In the genomic region with DNA sequence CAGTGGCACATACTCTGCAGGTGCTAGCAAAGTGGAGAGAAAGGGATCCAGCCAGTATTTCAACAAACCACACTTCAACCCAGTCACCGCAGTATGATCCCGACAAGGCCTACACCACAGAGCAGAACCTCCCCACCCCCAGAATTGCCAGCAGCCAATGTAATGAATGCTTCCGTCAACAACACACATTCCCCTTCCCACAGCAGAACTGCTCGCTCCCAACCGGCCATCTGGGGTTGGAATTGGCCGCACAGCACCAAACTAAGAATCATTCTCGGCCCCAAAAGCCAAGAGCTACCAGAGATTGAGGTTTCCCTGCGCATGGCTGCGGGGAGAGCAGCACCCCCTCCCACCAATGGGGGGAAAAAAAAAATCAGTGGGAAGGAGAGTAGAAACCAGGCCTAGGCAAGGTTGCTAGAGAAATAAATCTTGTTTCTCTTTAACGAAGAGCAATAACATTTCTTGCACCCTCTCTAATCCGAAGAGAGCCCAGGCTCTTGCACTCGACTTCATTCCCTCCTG, we compare ENCODE assay signal across 1 cellular context.
TF ChIP-seq lines count a peak whose summit lies in the region.

No MANE protein-coding gene starts in this region.

TF ChIP-seq in K562, 482 proteins besides CTCF, POLR2A, EP300 and RAD21 (continued from another document and continues in another):
- TF ChIP-seq ZBTB11 (CRISPR knock-in tag; IDR thresholded peaks at IDR 0.05) (no peak), FOXK2 (conservative IDR thresholded peaks at IDR 0.05 in 1 of 2, IDR thresholded peaks at IDR 0.05 in 1 of 2; ENCODE audit: low read depth in 2 of 2) (peak; percentile 96 to 98), ZMIZ1 (IDR thresholded peaks at IDR 0.05; ENCODE audit: low read depth in 2 of 2, low read length in 2 of 2) (no peak), MYNN (IDR thresholded peaks at IDR 0.05) (no peak), MYNN (CRISPR knock-in tag; IDR thresholded peaks at IDR 0.05) (no peak), ZKSCAN8 (CRISPR knock-in tag; IDR thresholded peaks at IDR 0.05) (no peak), ETV1 (tag; conservative IDR thresholded peaks at IDR 0.05; ENCODE audit: low read depth) (no peak), RBBP5 (IDR thresholded peaks at IDR 0.05; ENCODE audit: borderline replicate concordance, insufficient read depth, low read length, poor library complexity, severe bottlenecking) (peak; percentile 11), KAT7 (CRISPR knock-in tag; IDR thresholded peaks at IDR 0.05; ENCODE audit: borderline replicate concordance) (no peak), ELF1 (tag; IDR thresholded peaks at IDR 0.05) (0 out of 2 replicates have a peak, but pooled peaks have one; percentile 15), TCF3 (CRISPR knock-in tag; IDR thresholded peaks at IDR 0.05) (no peak; the same call in 1 of the 2 replicates), MTA1 (IDR thresholded peaks at IDR 0.05; ENCODE audit: borderline replicate concordance) (0 out of 2 replicates have a peak, but pooled peaks have one; percentile 37), POLR2AphosphoS5 (IDR thresholded peaks at IDR 0.05; ENCODE audit: control insufficient read depth, insufficient read depth, low read depth, low read length) (peak; percentile 54; the same call in 1 of the 2 replicates), PTBP1 (IDR thresholded peaks at IDR 0.05; ENCODE audit: low read depth, low read length) (no peak), KLF16 (IDR thresholded peaks at IDR 0.05) (no peak), JUNB (CRISPR knock-in tag; conservative IDR thresholded peaks at IDR 0.05) (no peak), BACH1 (tag; IDR thresholded peaks at IDR 0.05) (no peak), THRAP3 (IDR thresholded peaks at IDR 0.05; ENCODE audit: borderline replicate concordance) (no peak; the same call in 1 of the 2 replicates), CBX5 (IDR thresholded peaks at IDR 0.05; ENCODE audit: borderline replicate concordance, low read depth) (no peak), KLF13 (tag; IDR thresholded peaks at IDR 0.05; ENCODE audit: borderline replicate concordance, low read depth) (no peak), MBD2 (IDR thresholded peaks at IDR 0.05; ENCODE audit: borderline replicate concordance, low read depth) (no peak), ZNF76 (CRISPR knock-in tag; IDR thresholded peaks at IDR 0.05; ENCODE audit: borderline replicate concordance) (no peak), POLR2AphosphoS2 (IDR thresholded peaks at IDR 0.05; ENCODE audit: low read length) (no peak), CUX1 (CRISPR knock-in tag; IDR thresholded peaks at IDR 0.05) (no peak), BCL6 (CRISPR knock-in tag; IDR thresholded peaks at IDR 0.05) (no peak), BHLHE40 (IDR thresholded peaks at IDR 0.05; ENCODE audit: low read length) (no peak), HNRNPH1 (optimal IDR thresholded peaks at IDR 0.05; ENCODE audit: low read depth, low read length) (no peak), SAFB (IDR thresholded peaks at IDR 0.05; ENCODE audit: borderline replicate concordance, low read depth, low read length) (no peak), FOXA3 (CRISPR knock-in tag; conservative IDR thresholded peaks at IDR 0.05 in 1 of 2, IDR thresholded peaks at IDR 0.05 in 1 of 2) (0 out of 4 replicates have a peak, but pooled peaks of 1 of the 2 experiments have one; percentile 8), PHF21A (IDR thresholded peaks at IDR 0.05; ENCODE audit: borderline replicate concordance, low read depth) (no peak), LCOR (CRISPR knock-in tag; IDR thresholded peaks at IDR 0.05) (peak; percentile 38), C11orf30 (IDR thresholded peaks at IDR 0.05; ENCODE audit: low read depth) (no peak), TEAD2 (tag; IDR thresholded peaks at IDR 0.05) (no peak), DPF2 (IDR thresholded peaks at IDR 0.05) (peak; percentile 54; the same call in 1 of the 2 replicates), L3MBTL2 (IDR thresholded peaks at IDR 0.05) (no peak), ZNF212 (CRISPR knock-in tag; IDR thresholded peaks at IDR 0.05) (no peak), CREBBP (IDR thresholded peaks at IDR 0.05; ENCODE audit: low read depth, low read length) (no peak), SIN3A (IDR thresholded peaks at IDR 0.05; ENCODE audit: borderline replicate concordance in 2 of 2, control insufficient read depth in 1 of 2, low read depth in 2 of 2, low read length in 2 of 2) (peak in 1 of 2 experiments; percentile 68; a peak in 2 of 4 replicates), SLC30A9 (CRISPR knock-in tag; IDR thresholded peaks at IDR 0.05) (no peak; the same call in 1 of the 2 replicates), NONO (IDR thresholded peaks at IDR 0.05; ENCODE audit: low read depth in 2 of 2, low read length in 1 of 2) (no peak)
- TF ChIP-seq, protein P1, sequence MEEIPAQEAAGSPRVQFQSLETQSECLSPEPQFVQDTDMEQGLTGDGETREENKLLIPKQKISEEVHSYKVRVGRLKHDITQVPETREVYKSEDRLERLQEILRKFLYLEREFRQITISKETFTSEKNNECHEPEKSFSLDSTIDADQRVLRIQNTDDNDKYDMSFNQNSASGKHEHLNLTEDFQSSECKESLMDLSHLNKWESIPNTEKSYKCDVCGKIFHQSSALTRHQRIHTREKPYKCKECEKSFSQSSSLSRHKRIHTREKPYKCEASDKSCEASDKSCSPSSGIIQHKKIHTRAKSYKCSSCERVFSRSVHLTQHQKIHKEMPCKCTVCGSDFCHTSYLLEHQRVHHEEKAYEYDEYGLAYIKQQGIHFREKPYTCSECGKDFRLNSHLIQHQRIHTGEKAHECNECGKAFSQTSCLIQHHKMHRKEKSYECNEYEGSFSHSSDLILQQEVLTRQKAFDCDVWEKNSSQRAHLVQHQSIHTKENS (CRISPR knock-in tag; IDR thresholded peaks at IDR 0.05): no peak
- TF ChIP-seq, protein P2, sequence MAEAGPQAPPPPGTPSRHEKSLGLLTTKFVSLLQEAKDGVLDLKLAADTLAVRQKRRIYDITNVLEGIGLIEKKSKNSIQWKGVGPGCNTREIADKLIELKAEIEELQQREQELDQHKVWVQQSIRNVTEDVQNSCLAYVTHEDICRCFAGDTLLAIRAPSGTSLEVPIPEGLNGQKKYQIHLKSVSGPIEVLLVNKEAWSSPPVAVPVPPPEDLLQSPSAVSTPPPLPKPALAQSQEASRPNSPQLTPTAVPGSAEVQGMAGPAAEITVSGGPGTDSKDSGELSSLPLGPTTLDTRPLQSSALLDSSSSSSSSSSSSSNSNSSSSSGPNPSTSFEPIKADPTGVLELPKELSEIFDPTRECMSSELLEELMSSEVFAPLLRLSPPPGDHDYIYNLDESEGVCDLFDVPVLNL (CRISPR knock-in tag; IDR thresholded peaks at IDR 0.05; ENCODE audit: low read depth): no peak
- TF ChIP-seq, protein P3, sequence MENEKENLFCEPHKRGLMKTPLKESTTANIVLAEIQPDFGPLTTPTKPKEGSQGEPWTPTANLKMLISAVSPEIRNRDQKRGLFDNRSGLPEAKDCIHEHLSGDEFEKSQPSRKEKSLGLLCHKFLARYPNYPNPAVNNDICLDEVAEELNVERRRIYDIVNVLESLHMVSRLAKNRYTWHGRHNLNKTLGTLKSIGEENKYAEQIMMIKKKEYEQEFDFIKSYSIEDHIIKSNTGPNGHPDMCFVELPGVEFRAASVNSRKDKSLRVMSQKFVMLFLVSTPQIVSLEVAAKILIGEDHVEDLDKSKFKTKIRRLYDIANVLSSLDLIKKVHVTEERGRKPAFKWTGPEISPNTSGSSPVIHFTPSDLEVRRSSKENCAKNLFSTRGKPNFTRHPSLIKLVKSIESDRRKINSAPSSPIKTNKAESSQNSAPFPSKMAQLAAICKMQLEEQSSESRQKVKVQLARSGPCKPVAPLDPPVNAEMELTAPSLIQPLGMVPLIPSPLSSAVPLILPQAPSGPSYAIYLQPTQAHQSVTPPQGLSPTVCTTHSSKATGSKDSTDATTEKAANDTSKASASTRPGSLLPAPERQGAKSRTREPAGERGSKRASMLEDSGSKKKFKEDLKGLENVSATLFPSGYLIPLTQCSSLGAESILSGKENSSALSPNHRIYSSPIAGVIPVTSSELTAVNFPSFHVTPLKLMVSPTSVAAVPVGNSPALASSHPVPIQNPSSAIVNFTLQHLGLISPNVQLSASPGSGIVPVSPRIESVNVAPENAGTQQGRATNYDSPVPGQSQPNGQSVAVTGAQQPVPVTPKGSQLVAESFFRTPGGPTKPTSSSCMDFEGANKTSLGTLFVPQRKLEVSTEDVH (IDR thresholded peaks at IDR 0.05; ENCODE audit: low read depth, partially characterized antibody): no peak
